Comparison of ENCODE assay signal across 7 cellular contexts in genomic region chr5:99478450-99478849, GRCh38.
DNase-seq lines count a peak whose midpoint lies in the region; ATAC-seq, FAIRE-seq and TF ChIP-seq lines count a peak whose summit lies in the region.
"Not testable (repeated sequence)": the region's sequence is repeated elsewhere in the genome, so short reads cannot be mapped to it uniquely, and the experiment has no call there.

No MANE protein-coding gene starts in this region.

- SMC1A ChIA-PET in GM12878 (lab: Charles Lee; ENCODE audit: uncharacterized antibody, unreplicated experiment): not testable (repeated sequence)

- H3K36me3 ChIP-seq in GM12878 (ENCODE audit: control insufficient read depth in 2 of 2, insufficient read depth in 2 of 2, low read length in 1 of 2); kidney (ENCODE audit: control insufficient read depth in 1 of 2, insufficient read depth in 2 of 2, low read length in 2 of 2): not testable (repeated sequence)

- not testable (repeated sequence) for H3K9me3 ChIP-seq in GM12878 (replicated peaks; ENCODE audit: control insufficient read depth, insufficient read depth, low read length); kidney (ENCODE audit: control insufficient read depth in 1 of 2, low read length in 2 of 2)

- not testable (repeated sequence) for TF ChIP-seq RAD21 in GM12878 (IDR thresholded peaks at IDR 0.05; ENCODE audit: insufficient read depth, low read depth, low read length)

- not testable (repeated sequence) for TF ChIP-seq POLR2A in GM12878 (IDR thresholded peaks at IDR 0.05; ENCODE audit: low read depth, low read length)

- not testable (repeated sequence) for H4K20me1 ChIP-seq in GM12878 (ENCODE audit: control insufficient read depth, insufficient read depth)

- ATAC-seq in GM18867 (IDR thresholded peaks at IDR 0.05; ENCODE audit: unreplicated experiment) (peak; percentile 56), HG02610 (IDR thresholded peaks at IDR 0.05; ENCODE audit: unreplicated experiment) (peak; percentile 88), HG02884 (IDR thresholded peaks at IDR 0.05; ENCODE audit: unreplicated experiment) (peak; percentile 48), HG03565 (IDR thresholded peaks at IDR 0.05; ENCODE audit: unreplicated experiment) (peak; percentile 91)
- ATAC-seq in GM12878: not testable (repeated sequence)

- not testable (repeated sequence) for H3K27me3 ChIP-seq in GM12878 (replicated peaks in 1 of 2; ENCODE audit: control insufficient read depth in 2 of 2, insufficient read depth in 2 of 2, low read length in 1 of 2)

- in situ Hi-C loops in GM12878 (cut with MboI): not testable (repeated sequence)

- CTCF ChIA-PET in GM12878 (lab: Yijun Ruan, JAX): not testable (repeated sequence)

- H3K4me3 ChIP-seq in GM12878; kidney (ENCODE audit: low read length in 2 of 2): not testable (repeated sequence)

- not testable (repeated sequence) for BruUV-seq in GM12878 (replicated peaks; lab: Mats Ljungman, UMichigan)

- H3K4me1 ChIP-seq in GM12878 (ENCODE audit: control insufficient read depth, insufficient read depth, low read length); kidney (ENCODE audit: control insufficient read depth in 1 of 2, insufficient read depth in 1 of 2, low read depth in 1 of 2, low read length in 2 of 2): not testable (repeated sequence)

- H3K27ac ChIP-seq in GM12878 (ENCODE audit: control insufficient read depth, insufficient read depth); kidney (ENCODE audit: low read depth in 2 of 2, low read length in 2 of 2): not testable (repeated sequence)

- RAD21 ChIA-PET in GM12878 (lab: Charles Lee; ENCODE audit: unreplicated experiment): not testable (repeated sequence)

- TF ChIP-seq EP300 in GM12878 (IDR thresholded peaks at IDR 0.05; ENCODE audit: borderline replicate concordance in 1 of 2, control insufficient read depth in 1 of 2, low read depth in 2 of 2, low read length in 2 of 2): not testable (repeated sequence)

- not testable (repeated sequence) for TF ChIP-seq CTCF in D721Med (IDR thresholded peaks at IDR 0.05; ENCODE audit: insufficient read depth, missing control alignments); GM12878 (IDR thresholded peaks at IDR 0.05 in 2 of 3, conservative IDR thresholded peaks at IDR 0.05 in 1 of 3; ENCODE audit: control insufficient read depth in 2 of 3, extremely low read depth in 1 of 3, insufficient read depth in 1 of 3, low read depth in 3 of 3, low read length in 3 of 3); kidney (IDR thresholded peaks at IDR 0.05; ENCODE audit: borderline replicate concordance, extremely low read depth, insufficient read depth)

- FAIRE-seq in D721Med (lab: Jason Lieb, UNC) (peak; percentile 29), kidney (lab: Jason Lieb, UNC) (peak; percentile 53)
- not testable (repeated sequence) for FAIRE-seq in GM12878 (lab: Jason Lieb, UNC)

- 0% methylated on average over 2 of the region's 2 CpGs for WGBS in GM12878 (ENCODE audit: insufficient coverage, insufficient replicate concordance, low lambda C conversion rate, missing lambda C conversion rate)

- DNase-seq in D721Med (ENCODE audit: insufficient read length, low spot score); GM12878 (ENCODE audit: low read depth, low spot score); kidney: not testable (repeated sequence)

- not testable (repeated sequence) for H3K9ac ChIP-seq in GM12878 (ENCODE audit: control insufficient read depth, insufficient read depth, low read length); kidney (ENCODE audit: low read length in 2 of 2)

- not testable (repeated sequence) for H3K4me2 ChIP-seq in GM12878 (ENCODE audit: control insufficient read depth, insufficient read depth)

- intact Hi-C loops in GM12878 (cut with micrococcal nuclease; ENCODE audit: unreplicated experiment); kidney (cut with DNase I): not testable (repeated sequence)

- H3K79me2 ChIP-seq in GM12878 (ENCODE audit: control insufficient read depth, insufficient read depth, low read length): not testable (repeated sequence)

- POLR2A ChIA-PET in GM12878 (lab: Charles Lee): not testable (repeated sequence)

- H2AFZ ChIP-seq in GM12878 (ENCODE audit: control insufficient read depth, low read depth, low read length): not testable (repeated sequence)

TF ChIP-seq in GM12878, 131 proteins besides CTCF, POLR2A, EP300 and RAD21:
- peak; percentile 17; the same call in 1 of the 2 replicates for TF ChIP-seq JUNB (IDR thresholded peaks at IDR 0.05)
TF ChIP-seq in GM12878: peak in this region for 1; not testable (repeated sequence) for 130.
